In the genomic region with DNA sequence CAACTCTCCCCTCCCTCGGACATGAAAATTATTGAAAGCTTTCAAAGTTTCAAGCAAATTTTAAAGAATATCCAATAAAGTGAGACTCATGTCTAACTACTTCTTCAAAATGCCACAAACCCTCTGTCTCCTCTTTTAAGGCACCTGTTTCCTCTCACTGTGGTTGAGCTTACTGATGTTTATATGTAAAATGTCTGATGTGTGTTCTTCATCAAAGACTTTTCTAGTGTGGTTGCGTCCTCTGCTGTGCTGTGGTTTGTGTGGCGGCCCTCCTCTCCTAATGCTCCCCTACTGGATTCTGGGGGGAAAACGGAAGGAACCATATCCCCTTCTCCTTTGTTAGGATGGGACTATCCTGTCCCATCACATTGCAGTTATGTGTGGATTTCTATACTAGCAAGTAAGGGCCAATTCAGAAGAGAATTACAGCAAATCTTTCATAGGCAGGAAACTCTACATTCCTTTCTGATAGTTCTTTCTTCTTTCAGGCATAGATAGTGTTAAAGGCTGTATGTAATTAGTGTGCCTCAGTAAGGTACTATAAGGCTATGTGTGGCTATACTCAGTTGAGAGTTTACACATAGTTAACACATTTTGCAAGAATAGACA, we compare ENCODE assay signal across 17 cellular contexts.
"Had no signal": no experiment of that assay in that cellular context is flagged by ENCODE, and none has a peak within 500 bp of the region (broad histone marks: within the 10 kb centered on the region; RNA-seq: fewer than 3 reads in every experiment).

No MANE protein-coding gene starts in this region.

- H3K36me3 Mint-ChIP-seq: natural killer cell treated with Interleukin-12 subunit alpha and Interleukin-12 subunit beta and Interleukin-15 and Interleukin-18, amount 100 ng/mL, for 72 hours; stimulated activated naive B cell treated with anti-CD40 and anti-IgM and Interleukin-4, amounts not matched to agents 10 μg/mL and 1 μg/mL and 100 μg/mL, for 72 hours had no signal

- H3K4me3 ChIP-seq: body of pancreas, tibial nerve, vagina had no signal

- H3K27me3 ChIP-seq: body of pancreas, tibial nerve, vagina had no signal

- H3K36me3 ChIP-seq: tibial nerve, vagina had no signal

- DNase-seq: activated CD4-positive, alpha-beta T cell treated with anti-CD3 and anti-CD28 coated beads, Interleukin-2, amount 50 U/mL, for 48 hours; activated gamma-delta T cell treated with Interleukin-2 at 50 U/mL for 16 hours; activated T-cell treated with anti-CD3 and anti-CD28 coated beads, Interleukin-2, amount 50 U/mL, for 72 hours; amygdala; body of pancreas; caudate nucleus; cortex of kidney; effector CD4-positive, alpha-beta T cell; foreskin fibroblast; hypothalamus; mesenchymal stem cell; occipital lobe; stimulated activated CD4-positive, alpha-beta T cell treated with anti-CD3 and anti-CD28 coated beads, Interleukin-2, amount 100 ng/mL, for 48 hours; stimulated activated naive B cell treated with anti-CD40 and anti-IgM and Interleukin-4, amounts not matched to agents 10 μg/mL and 1 μg/mL and 100 μg/mL, for 72 hours had no signal

- H3K27me3 Mint-ChIP-seq: stimulated activated naive B cell treated with anti-CD40 and anti-IgM and Interleukin-4, amounts not matched to agents 10 μg/mL and 1 μg/mL and 100 μg/mL, for 72 hours had no signal

- H3K4me1 ChIP-seq: body of pancreas, tibial nerve, vagina had no signal

- H3K9me3 ChIP-seq: body of pancreas, tibial nerve, vagina had no signal

- H3K27ac ChIP-seq: body of pancreas, tibial nerve, vagina had no signal

- ATAC-seq: activated T-cell treated with anti-CD3 and anti-CD28 coated beads, Interleukin-2, amount 50 U/mL, for 72 hours; body of pancreas; natural killer cell treated with Interleukin-12 subunit alpha and Interleukin-12 subunit beta and Interleukin-15 and Interleukin-18, amount 100 ng/mL, for 72 hours had no signal

- H3K27ac Mint-ChIP-seq: activated T-cell treated with anti-CD3 and anti-CD28 coated beads, Interleukin-2, amount 50 U/mL, for 72 hours; natural killer cell treated with Interleukin-12 subunit alpha and Interleukin-12 subunit beta and Interleukin-15 and Interleukin-18, amount 100 ng/mL, for 72 hours; stimulated activated naive B cell treated with anti-CD40 and anti-IgM and Interleukin-4, amounts not matched to agents 10 μg/mL and 1 μg/mL and 100 μg/mL, for 72 hours had no signal

- H3K4me3 Mint-ChIP-seq: activated T-cell treated with anti-CD3 and anti-CD28 coated beads, Interleukin-2, amount 50 U/mL, for 72 hours; natural killer cell treated with Interleukin-12 subunit alpha and Interleukin-12 subunit beta and Interleukin-15 and Interleukin-18, amount 100 ng/mL, for 72 hours; stimulated activated naive B cell treated with anti-CD40 and anti-IgM and Interleukin-4, amounts not matched to agents 10 μg/mL and 1 μg/mL and 100 μg/mL, for 72 hours had no signal

- H3K9me3 Mint-ChIP-seq: activated T-cell treated with anti-CD3 and anti-CD28 coated beads, Interleukin-2, amount 50 U/mL, for 72 hours; natural killer cell treated with Interleukin-12 subunit alpha and Interleukin-12 subunit beta and Interleukin-15 and Interleukin-18, amount 100 ng/mL, for 72 hours; stimulated activated naive B cell treated with anti-CD40 and anti-IgM and Interleukin-4, amounts not matched to agents 10 μg/mL and 1 μg/mL and 100 μg/mL, for 72 hours had no signal
